28 cellular contexts compared by ENCODE assay signal in the genomic region with DNA sequence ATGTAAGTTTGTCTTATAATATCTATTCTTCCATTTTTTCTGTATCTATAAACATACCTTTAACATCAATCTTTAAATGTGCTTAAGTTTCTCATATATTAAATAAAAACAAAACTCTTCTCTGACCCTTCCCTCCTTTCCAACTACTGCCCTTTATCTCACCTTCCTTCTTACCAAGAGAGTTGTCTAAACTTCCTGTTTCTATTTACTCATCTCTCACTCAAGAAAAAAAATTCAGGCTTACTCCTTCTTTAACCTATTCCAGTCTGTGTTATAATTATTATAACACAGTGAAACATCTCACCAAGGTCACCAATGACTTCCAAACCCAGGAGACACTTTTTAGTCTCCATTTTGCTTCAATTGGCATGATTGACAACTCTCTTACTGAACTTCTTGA.
"Had no signal": no experiment of that assay in that cellular context is flagged by ENCODE, and none has a peak within 500 bp of the region (broad histone marks: within the 10 kb centered on the region; RNA-seq: fewer than 3 reads in every experiment).

No MANE protein-coding gene starts in this region.

- H3K36me3 Mint-ChIP-seq: natural killer cell treated with Interleukin-12 subunit alpha and Interleukin-12 subunit beta and Interleukin-15 and Interleukin-18, amount 100 ng/mL, for 72 hours; stimulated activated effector memory CD8-positive, alpha-beta T cell treated with anti-CD3 and anti-CD28 coated beads, Interleukin-12 subunit alpha, Interleukin-12 subunit beta, amount 100 ng/mL, for 72 hours had no signal

- H3K27ac Mint-ChIP-seq: mesothelial cell of epicardium; naive B cell; natural killer cell treated with Interleukin-12 subunit alpha and Interleukin-12 subunit beta and Interleukin-15 and Interleukin-18, amount 100 ng/mL, for 72 hours; neural progenitor cell; stimulated activated effector memory CD8-positive, alpha-beta T cell treated with anti-CD3 and anti-CD28 coated beads, Interleukin-12 subunit alpha, Interleukin-12 subunit beta, amount 100 ng/mL, for 72 hours had no signal

- H3K4me1 Mint-ChIP-seq: mesothelial cell of epicardium; naive B cell; neural progenitor cell; stimulated activated effector memory CD8-positive, alpha-beta T cell treated with anti-CD3 and anti-CD28 coated beads, Interleukin-12 subunit alpha, Interleukin-12 subunit beta, amount 100 ng/mL, for 72 hours had no signal

- ATAC-seq: foreskin keratinocyte; gastroesophageal sphincter; heart right ventricle; left cardiac atrium; left lung; mucosa of descending colon; natural killer cell treated with Interleukin-12 subunit alpha and Interleukin-12 subunit beta and Interleukin-15 and Interleukin-18, amount 100 ng/mL, for 72 hours; right cardiac atrium; stimulated activated effector memory CD8-positive, alpha-beta T cell treated with anti-CD3 and anti-CD28 coated beads, Interleukin-12 subunit alpha, Interleukin-12 subunit beta, amount 100 ng/mL, for 72 hours had no signal

- H3K4me3 Mint-ChIP-seq: mesothelial cell of epicardium; naive B cell; natural killer cell treated with Interleukin-12 subunit alpha and Interleukin-12 subunit beta and Interleukin-15 and Interleukin-18, amount 100 ng/mL, for 72 hours; neural progenitor cell; stimulated activated effector memory CD8-positive, alpha-beta T cell treated with anti-CD3 and anti-CD28 coated beads, Interleukin-12 subunit alpha, Interleukin-12 subunit beta, amount 100 ng/mL, for 72 hours had no signal

- H3K36me3 ChIP-seq: gastroesophageal sphincter, heart right ventricle, left lung, prostate gland, sigmoid colon, thyroid gland, vagina had no signal

- H3K27me3 Mint-ChIP-seq: naive B cell; natural killer cell treated with Interleukin-12 subunit alpha and Interleukin-12 subunit beta and Interleukin-15 and Interleukin-18, amount 100 ng/mL, for 72 hours had no signal

- H3K4me1 ChIP-seq: esophagus muscularis mucosa, foreskin keratinocyte, gastroesophageal sphincter, heart right ventricle, left lung, neural progenitor cell, parathyroid adenoma, prostate gland, sigmoid colon, stomach, vagina had no signal

- H3K9me3 Mint-ChIP-seq: natural killer cell treated with Interleukin-12 subunit alpha and Interleukin-12 subunit beta and Interleukin-15 and Interleukin-18, amount 100 ng/mL, for 72 hours; neural progenitor cell; stimulated activated effector memory CD8-positive, alpha-beta T cell treated with anti-CD3 and anti-CD28 coated beads, Interleukin-12 subunit alpha, Interleukin-12 subunit beta, amount 100 ng/mL, for 72 hours had no signal

- H3K27me3 ChIP-seq: esophagus muscularis mucosa, foreskin keratinocyte, gastroesophageal sphincter, heart right ventricle, left lung, neural progenitor cell, sigmoid colon, stomach, thyroid gland, vagina had no signal

- H3K4me3 ChIP-seq: esophagus muscularis mucosa, gastroesophageal sphincter, heart right ventricle, left lung, mucosa of descending colon, neural progenitor cell, prostate gland, sigmoid colon, stomach, thyroid gland, vagina had no signal

- H3K27ac ChIP-seq: esophagus muscularis mucosa, foreskin keratinocyte, gastroesophageal sphincter, heart right ventricle, left lung, neural progenitor cell, parathyroid adenoma, prostate gland, sigmoid colon, stomach, thyroid gland, vagina had no signal

- DNase-seq: dermis blood vessel endothelial cell; effector memory CD4-positive, alpha-beta T cell; foreskin keratinocyte; glutamatergic neuron; heart right ventricle; hippocampal formation; left cardiac atrium; left lung; mesenchymal stem cell; mucosa of descending colon; naive B cell; right cardiac atrium; sigmoid colon; stimulated activated CD4-positive, alpha-beta T cell treated with anti-CD3 and anti-CD28 coated beads, Interleukin-2, amount 100 ng/mL, for 24 hours; stimulated activated CD4-positive, alpha-beta T cell treated with anti-CD3 and anti-CD28 coated beads, Interleukin-4, amount 100 ng/mL, for 24 hours; stimulated activated naive CD4-positive, alpha-beta T cell treated with Interleukin-2 at 50 U/mL for 16 hours; stomach; thyroid gland; trophoblast cell had no signal

- H3K9me3 ChIP-seq: mucosa of descending colon, prostate gland, sigmoid colon, thyroid gland, vagina had no signal
